ENCODE assay signal across 24 cellular contexts in the genomic region with DNA sequence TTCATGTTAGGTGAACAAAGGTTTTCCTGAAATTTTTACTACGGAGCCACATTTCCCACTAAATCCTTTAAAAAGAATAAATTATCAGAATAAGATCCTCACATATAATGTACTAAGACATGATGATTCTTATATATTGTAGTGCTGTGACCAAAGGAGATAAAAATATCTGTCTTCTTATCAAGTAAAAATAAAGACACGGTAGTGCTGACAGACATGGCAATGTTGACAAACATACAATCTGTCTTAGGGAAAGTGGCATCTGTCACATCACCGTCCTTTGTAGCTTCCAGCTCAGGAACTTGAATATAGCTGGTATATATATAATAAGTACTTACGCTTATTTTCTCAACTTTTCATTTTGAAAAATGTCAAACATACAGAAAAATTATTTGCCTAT.
"Had no signal": no experiment of that assay in that cellular context is flagged by ENCODE, and none has a peak within 500 bp of the region (broad histone marks: within the 10 kb centered on the region; RNA-seq: fewer than 3 reads in every experiment).

No MANE protein-coding gene starts in this region.

- H3K9me3 ChIP-seq: adrenal gland, body of pancreas, left lung, pancreas, thoracic aorta, upper lobe of left lung, vagina had no signal

- H3K4me3 ChIP-seq: adrenal gland, body of pancreas, left lung, pancreas, thoracic aorta, upper lobe of left lung, vagina had no signal

- H3K36me3 ChIP-seq: adrenal gland, pancreas, thoracic aorta, upper lobe of left lung, vagina had no signal

- H3K4me3 Mint-ChIP-seq: activated naive CD4-positive, alpha-beta T cell treated with anti-CD3 and anti-CD28 coated beads for 36 hours; activated naive CD8-positive, alpha-beta T cell treated with anti-CD3 and anti-CD28 coated beads for 36 hours; activated T-helper 1 cell treated with anti-CD3 and anti-CD28 coated beads, Interleukin-12 subunit alpha, Interleukin-12 subunit beta, Interleukin-2, Interleukin-4 antibody, amounts not matched to agents 30 ng/mL and 10 ng/mL and 1 ng/mL, durations not matched to agents 14 hours and 24 hours and 36 hours; naive B cell; neural crest cell had no signal

- DNase-seq: activated CD4-positive, alpha-beta T cell treated with anti-CD3 and anti-CD28 coated beads for 48 hours; activated CD4-positive, alpha-beta T cell treated with anti-CD3 and anti-CD28 coated beads, Interleukin-2, amount 50 U/mL, for 48 hours; activated CD4-positive, CD25-positive, alpha-beta regulatory T cell; activated CD8-positive, alpha-beta memory T cell treated with anti-CD3 and anti-CD28 coated beads, Interleukin-2, amount 50 U/mL, for 4 hours; activated effector memory CD4-positive, alpha-beta T cell treated with anti-CD3 and anti-CD28 coated beads, Interleukin-2, amount 50 U/mL, for 16 hours; activated naive CD4-positive, alpha-beta T cell treated with anti-CD3 and anti-CD28 coated beads for 36 hours; activated naive CD8-positive, alpha-beta T cell treated with anti-CD3 and anti-CD28 coated beads for 36 hours; activated T-cell treated with anti-CD3 and anti-CD28 coated beads, Interleukin-2, amount 50 U/mL, for 1 hour; adrenal gland; aorta; body of pancreas; cortex of kidney; foreskin fibroblast; left lung; naive B cell; nucleus accumbens; pancreas; stimulated activated CD4-positive, alpha-beta T cell treated with anti-CD3 and anti-CD28 coated beads, Interleukin-2, amount 100 ng/mL, for 48 hours; stimulated activated naive CD8-positive, alpha-beta T cell treated with anti-CD3 and anti-CD28 coated beads, Interleukin-15, Interleukin-2, amounts not matched to agents 100 U/mL and 50 U/mL, for 24 hours; upper lobe of left lung had no signal

- H3K27ac ChIP-seq: body of pancreas, pancreas, thoracic aorta, upper lobe of left lung, vagina had no signal

- ATAC-seq: body of pancreas; pancreas; stimulated activated naive CD8-positive, alpha-beta T cell treated with anti-CD3 and anti-CD28 coated beads, Interleukin-15, Interleukin-2, amounts not matched to agents 100 U/mL and 50 U/mL, for 24 hours had no signal

- H3K4me1 ChIP-seq: body of pancreas, left lung, pancreas, upper lobe of left lung had no signal

- H3K27me3 Mint-ChIP-seq: activated naive CD8-positive, alpha-beta T cell treated with anti-CD3 and anti-CD28 coated beads for 36 hours; naive B cell had no signal

- H3K27ac Mint-ChIP-seq: activated naive CD4-positive, alpha-beta T cell treated with anti-CD3 and anti-CD28 coated beads for 36 hours; activated naive CD8-positive, alpha-beta T cell treated with anti-CD3 and anti-CD28 coated beads for 36 hours; activated T-helper 1 cell treated with anti-CD3 and anti-CD28 coated beads, Interleukin-12 subunit alpha, Interleukin-12 subunit beta, Interleukin-2, Interleukin-4 antibody, amounts not matched to agents 30 ng/mL and 10 ng/mL and 1 ng/mL, durations not matched to agents 14 hours and 24 hours and 36 hours had no signal

- H3K27me3 ChIP-seq: adrenal gland, body of pancreas, left lung, pancreas, upper lobe of left lung, vagina had no signal

- H3K9me3 Mint-ChIP-seq: activated naive CD4-positive, alpha-beta T cell treated with anti-CD3 and anti-CD28 coated beads for 36 hours; activated naive CD8-positive, alpha-beta T cell treated with anti-CD3 and anti-CD28 coated beads for 36 hours; activated T-helper 1 cell treated with anti-CD3 and anti-CD28 coated beads, Interleukin-12 subunit alpha, Interleukin-12 subunit beta, Interleukin-2, Interleukin-4 antibody, amounts not matched to agents 30 ng/mL and 10 ng/mL and 1 ng/mL, durations not matched to agents 14 hours and 24 hours and 36 hours; naive B cell; neural crest cell had no signal
